Comparison of ENCODE assay signal across 1 cellular context in genomic region chr2:182973441-182974352, GRCh38.
TF ChIP-seq lines count a peak whose summit lies in the region.

No MANE protein-coding gene starts in this region.

TF ChIP-seq in WTC11, 78 proteins besides CTCF, POLR2A, EP300 and RAD21 (continued from another document):
- TF ChIP-seq PRDM15 (CRISPR knock-in tag; IDR thresholded peaks at IDR 0.05) (no peak), ZNF138 (CRISPR knock-in tag; conservative IDR thresholded peaks at IDR 0.05) (no peak), MXD4 (CRISPR knock-in tag; IDR thresholded peaks at IDR 0.05; ENCODE audit: borderline replicate concordance) (no peak), TEAD1 (CRISPR knock-in tag; IDR thresholded peaks at IDR 0.05) (no peak), USF2 (CRISPR knock-in tag; IDR thresholded peaks at IDR 0.05) (no peak), SOX15 (CRISPR knock-in tag; IDR thresholded peaks at IDR 0.05) (no peak)
- TF ChIP-seq, protein P1, sequence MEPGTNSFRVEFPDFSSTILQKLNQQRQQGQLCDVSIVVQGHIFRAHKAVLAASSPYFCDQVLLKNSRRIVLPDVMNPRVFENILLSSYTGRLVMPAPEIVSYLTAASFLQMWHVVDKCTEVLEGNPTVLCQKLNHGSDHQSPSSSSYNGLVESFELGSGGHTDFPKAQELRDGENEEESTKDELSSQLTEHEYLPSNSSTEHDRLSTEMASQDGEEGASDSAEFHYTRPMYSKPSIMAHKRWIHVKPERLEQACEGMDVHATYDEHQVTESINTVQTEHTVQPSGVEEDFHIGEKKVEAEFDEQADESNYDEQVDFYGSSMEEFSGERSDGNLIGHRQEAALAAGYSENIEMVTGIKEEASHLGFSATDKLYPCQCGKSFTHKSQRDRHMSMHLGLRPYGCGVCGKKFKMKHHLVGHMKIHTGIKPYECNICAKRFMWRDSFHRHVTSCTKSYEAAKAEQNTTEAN (CRISPR knock-in tag; IDR thresholded peaks at IDR 0.05), result no peak
